Comparison of ENCODE assay signal across 9 cellular contexts in the genomic region with DNA sequence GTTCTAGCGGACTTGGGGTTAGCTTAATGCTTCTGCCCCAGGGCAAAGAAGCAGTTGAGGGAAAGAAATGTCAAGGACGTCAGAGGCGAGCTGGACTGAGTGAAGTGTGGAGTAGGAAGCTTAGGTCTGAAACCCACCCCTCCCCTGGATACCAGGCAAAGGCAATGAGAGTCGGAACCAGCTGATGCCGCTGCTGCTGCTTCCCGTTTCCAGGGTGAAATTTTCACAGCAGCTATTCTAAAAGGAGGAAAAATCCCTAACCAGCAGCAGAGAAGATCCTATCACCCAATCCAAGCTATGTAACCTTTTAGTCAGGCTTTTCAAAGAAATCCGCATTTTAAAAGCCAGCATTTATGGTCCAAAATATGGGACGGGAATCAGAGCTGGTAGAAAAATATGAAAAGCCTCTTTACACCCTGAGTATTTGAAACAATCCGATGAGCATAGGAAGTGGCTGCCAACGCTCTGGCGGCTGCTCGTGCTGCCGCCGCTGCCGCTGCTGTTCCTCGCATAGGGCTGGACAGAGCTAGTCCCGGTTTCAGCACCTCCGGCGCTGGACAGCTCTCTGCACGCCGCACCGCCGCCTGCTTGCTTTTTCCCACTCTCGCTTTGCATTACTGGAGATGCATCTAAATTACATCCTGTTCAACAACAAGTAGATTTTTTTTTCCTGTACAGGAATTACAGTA.
DNase-seq lines count a peak whose midpoint lies in the region; ATAC-seq and TF ChIP-seq lines count a peak whose summit lies in the region.
"Had no signal": no experiment of that assay in that cellular context is flagged by ENCODE, and none has a peak within 500 bp of the region (broad histone marks: within the 10 kb centered on the region; RNA-seq: fewer than 3 reads in every experiment).

No MANE protein-coding gene starts in this region.

- no peak overlapping the region for H2AK9ac ChIP-seq in IMR-90 (replicated peaks; ENCODE audit: low read depth, low read length, poor library complexity)

- TF ChIP-seq RAD21 in IMR-90 (IDR thresholded peaks at IDR 0.05; ENCODE audit: low read length): no peak

- H4K8ac ChIP-seq in IMR-90 (ENCODE audit: low read depth in 2 of 2, low read length in 2 of 2): no peak overlapping the region

- no peak overlapping the region for H2BK120ac ChIP-seq in IMR-90 (ENCODE audit: low read depth, low read length)

- in situ Hi-C loops in IMR-90 (cut with MboI; ENCODE audit: low sequenced_read_pairs): no loop called here

- TF ChIP-seq POLR2A in IMR-90 (IDR thresholded peaks at IDR 0.05; ENCODE audit: low read depth, low read length): no peak

- TF ChIP-seq CTCF in GM06990 (IDR thresholded peaks at IDR 0.05; ENCODE audit: insufficient read depth, low read length, poor library complexity, severe bottlenecking) (no peak), IMR-90 (conservative IDR thresholded peaks at IDR 0.05; ENCODE audit: low read depth, low read length) (no peak), chondrocyte (IDR thresholded peaks at IDR 0.05) (peak; percentile 19)

- no peak overlapping the region for H3K56ac ChIP-seq in IMR-90 (ENCODE audit: extremely low read depth, insufficient read depth, low read length)

- no peak overlapping the region for H2AK5ac ChIP-seq in IMR-90 (ENCODE audit: low read depth, low read length)

- no peak overlapping the region for H3K4me2 ChIP-seq in IMR-90 (ENCODE audit: low read depth, low read length)

- no peaks in the 10 kb centered on the region for H3K36me3 Mint-ChIP-seq in chondrocyte (ENCODE audit: low read depth)

- H3K4ac ChIP-seq in IMR-90 (ENCODE audit: low read depth, low read length): no peak overlapping the region

- no peak overlapping the region for H2BK5ac ChIP-seq in IMR-90 (ENCODE audit: low read depth, low read length, poor library complexity, severe bottlenecking)

- 0% methylated on average over 7 of the region's 24 CpGs; no CpG with 5 or more reads in 1 of the 2 experiments for WGBS in IMR-90 (ENCODE audit: extremely low coverage in 2 of 2, insufficient read length in 1 of 2), 2 experiments

- DNase-seq in GM06990 (ENCODE audit: extremely low read depth, insufficient read length) (peak; percentile 52), IMR-90 (peak; percentile 55), T follicular helper cell (ENCODE audit: low read depth) (peak; percentile 6), chondrocyte (ENCODE audit: low spot score) (peak; percentile 94)
- DNase-seq in stimulated activated CD4-positive, alpha-beta T cell treated with anti-CD3 and anti-CD28 coated beads, TNF-alpha, amount 100 ng/mL, for 48 hours (ENCODE audit: low read depth in 3 of 3): peak in 2 of 3 donors; percentile 4 to 12

- H3K18ac ChIP-seq in IMR-90 (ENCODE audit: low read depth, low read length): no peak overlapping the region

- no peaks in the 10 kb centered on the region for H3K9me3 ChIP-seq in IMR-90 (ENCODE audit: control insufficient read depth, insufficient read depth, low read length)

- no peaks in the 10 kb centered on the region for H3K4me1 ChIP-seq in IMR-90 (ENCODE audit: control insufficient read depth, insufficient read depth, low read length)

- H3K14ac ChIP-seq in IMR-90 (replicated peaks; ENCODE audit: low read depth, low read length): no peak overlapping the region

- peak; percentile 88 for ATAC-seq in GM21786 (IDR thresholded peaks at IDR 0.05; ENCODE audit: unreplicated experiment)
- peak; percentile 99 for ATAC-seq in IMR-90 (ENCODE audit: low read depth)
- ATAC-seq in HG03378 (IDR thresholded peaks at IDR 0.05; ENCODE audit: unreplicated experiment): no peak

- H3K9me1 ChIP-seq in IMR-90 (ENCODE audit: insufficient read depth, low read length): no peaks in the 10 kb centered on the region

- H3K4me1 Mint-ChIP-seq in chondrocyte (ENCODE audit: low read depth): peaks cover 6% of the 10 kb centered on the region

- no peak overlapping the region for H2AFZ ChIP-seq in IMR-90 (replicated peaks; ENCODE audit: low read length, poor library complexity)

- H3K36me3 ChIP-seq in GM06990 (ENCODE audit: control insufficient read depth, insufficient read depth, low read length) (no peaks in the 10 kb centered on the region), IMR-90 (ENCODE audit: control insufficient read depth, insufficient read depth, low read length) (no peaks in the 10 kb centered on the region)

- H3K27ac ChIP-seq in IMR-90 (ENCODE audit: insufficient read depth, low read length) (no peak overlapping the region), layer of hippocampus (ENCODE audit: low read depth, low read length) (peak overlapping the region; percentile 42)

- no peaks in the 10 kb centered on the region for H4K20me1 ChIP-seq in IMR-90 (ENCODE audit: insufficient read depth, low read length)

- H3K27me3 Mint-ChIP-seq in chondrocyte (ENCODE audit: low read depth): peaks cover 6% of the 10 kb centered on the region

- no peak overlapping the region for H3K9ac ChIP-seq in IMR-90 (ENCODE audit: low read depth, low read length)

- intact Hi-C loops in IMR-90 (cut with micrococcal nuclease): loop anchor here (10.0 kb wide), 1 partner anchor 482 kb away; no protein-coding TSS in a partner anchor

- no peak overlapping the region for H3K23ac ChIP-seq in IMR-90 (ENCODE audit: low read depth, low read length)

- CTCF ChIA-PET in IMR-90 (lab: Yijun Ruan, JAX): no interaction called here

- no peak overlapping the region for H2BK15ac ChIP-seq in IMR-90 (ENCODE audit: low read depth, low read length)

- dilution Hi-C loops in IMR-90 (cut with HindIII; ENCODE audit: low sequenced_read_pairs, unreplicated experiment): no loop called here

- no peak overlapping the region for H4K91ac ChIP-seq in IMR-90 (ENCODE audit: insufficient read depth, low read depth, low read length)

- BruUV-seq in IMR-90 (replicated peaks; lab: Mats Ljungman, UMichigan): no TSS peak

- POLR2A ChIA-PET in IMR-90 (lab: Charles Lee; ENCODE audit: unreplicated experiment): no interaction called here

- H3K4me3 ChIP-seq in GM06990 (replicated peaks; ENCODE audit: low read depth, low read length) (no peak overlapping the region), IMR-90 (ENCODE audit: insufficient read depth, low read depth, low read length) (no peak overlapping the region)

- H3K9me3 Mint-ChIP-seq in chondrocyte (ENCODE audit: low read depth): no peaks in the 10 kb centered on the region
- H3K9me3 Mint-ChIP-seq: T-helper 1 cell treated with Interleukin-12 subunit alpha and Interleukin-12 subunit beta and Interleukin-4 antibody, amounts not matched to agents 30 μg/mL and 1 μg/mL, for 36 hours had no signal

- H3K4me3 Mint-ChIP-seq in chondrocyte (ENCODE audit: unreplicated experiment): no peak overlapping the region
- H3K4me3 Mint-ChIP-seq: T-helper 1 cell treated with Interleukin-12 subunit alpha and Interleukin-12 subunit beta and Interleukin-4 antibody, amounts not matched to agents 30 μg/mL and 1 μg/mL, for 36 hours had no signal

- no peak overlapping the region for H4K5ac ChIP-seq in IMR-90 (ENCODE audit: low read depth, low read length)

- H3K79me1 ChIP-seq in IMR-90 (ENCODE audit: low read depth in 1 of 2, low read length in 2 of 2): no peaks in the 10 kb centered on the region

- no peak overlapping the region for H3K27ac Mint-ChIP-seq in chondrocyte (ENCODE audit: unreplicated experiment)
- H3K27ac Mint-ChIP-seq: T-helper 1 cell treated with Interleukin-12 subunit alpha and Interleukin-12 subunit beta and Interleukin-4 antibody, amounts not matched to agents 30 μg/mL and 1 μg/mL, for 36 hours had no signal

- no peaks in the 10 kb centered on the region for H3K27me3 ChIP-seq in GM06990 (replicated peaks; ENCODE audit: control insufficient read depth, insufficient read depth, low read length)
- no peaks in the 10 kb centered on the region for H3K27me3 ChIP-seq in IMR-90 (ENCODE audit: control insufficient read depth, insufficient read depth, low read length)
- H3K27me3 ChIP-seq in layer of hippocampus (ENCODE audit: control insufficient read depth, insufficient read depth, low read length): no peaks in the 10 kb centered on the region

- H2BK20ac ChIP-seq in IMR-90 (ENCODE audit: low read depth, low read length): no peak overlapping the region

TF ChIP-seq in IMR-90, 13 proteins besides CTCF, POLR2A, EP300 and RAD21:
- TF ChIP-seq CHD1 (IDR thresholded peaks at IDR 0.05; ENCODE audit: low read depth, low read length): no peak
- peak; percentile 54; the same call in 1 of the 2 replicates for TF ChIP-seq BHLHE40 (IDR thresholded peaks at IDR 0.05; ENCODE audit: low read depth, low read length)
- no peak for TF ChIP-seq NFE2L2 (IDR thresholded peaks at IDR 0.05; ENCODE audit: low read depth, low read length)
- peak; percentile 99 for TF ChIP-seq MXI1 (IDR thresholded peaks at IDR 0.05; ENCODE audit: borderline replicate concordance, low read depth, low read length)
- TF ChIP-seq SMC3 (IDR thresholded peaks at IDR 0.05; ENCODE audit: low read depth, low read length): no peak
- TF ChIP-seq MAZ (IDR thresholded peaks at IDR 0.05; ENCODE audit: borderline replicate concordance, low read depth, low read length): no peak
- TF ChIP-seq, protein P1, sequence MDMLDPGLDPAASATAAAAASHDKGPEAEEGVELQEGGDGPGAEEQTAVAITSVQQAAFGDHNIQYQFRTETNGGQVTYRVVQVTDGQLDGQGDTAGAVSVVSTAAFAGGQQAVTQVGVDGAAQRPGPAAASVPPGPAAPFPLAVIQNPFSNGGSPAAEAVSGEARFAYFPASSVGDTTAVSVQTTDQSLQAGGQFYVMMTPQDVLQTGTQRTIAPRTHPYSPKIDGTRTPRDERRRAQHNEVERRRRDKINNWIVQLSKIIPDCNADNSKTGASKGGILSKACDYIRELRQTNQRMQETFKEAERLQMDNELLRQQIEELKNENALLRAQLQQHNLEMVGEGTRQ (IDR thresholded peaks at IDR 0.05; ENCODE audit: low read depth, low read length): no peak
- no peak for TF ChIP-seq CEBPB (IDR thresholded peaks at IDR 0.05; ENCODE audit: low read depth, low read length)
- TF ChIP-seq RCOR1 (IDR thresholded peaks at IDR 0.05; ENCODE audit: insufficient replicate concordance, low read length): peak; percentile 88

Comparison
In these comparisons a context has a peak if more than half of its experiments do, and no peak if none do; other contexts are left out.
1. DNase-seq: peak in every context shown above with its lines; median percentile 94 in chondrocyte; 55 in IMR-90; 52 in GM06990; 8 in stimulated activated CD4-positive, alpha-beta T cell treated with anti-CD3 and anti-CD28 coated beads, TNF-alpha, amount 100 ng/mL, for 48 hours; 6 in T follicular helper cell.